6 cellular contexts compared by ENCODE assay signal in genomic region chr9:103206186-103206585, GRCh38.
DNase-seq lines count a peak whose midpoint lies in the region; ATAC-seq, FAIRE-seq and TF ChIP-seq lines count a peak whose summit lies in the region.
"Not testable (repeated sequence)": the region's sequence is repeated elsewhere in the genome, so short reads cannot be mapped to it uniquely, and the experiment has no call there.

No MANE protein-coding gene starts in this region.

- CTCF ChIA-PET in GM12878 (lab: Yijun Ruan, JAX) = not testable (repeated sequence)

- POLR2A ChIA-PET in GM12878 (lab: Charles Lee) = not testable (repeated sequence)

- not testable (repeated sequence) for H3K27me3 ChIP-seq in GM12878 (replicated peaks in 1 of 2; ENCODE audit: control insufficient read depth in 2 of 2, insufficient read depth in 2 of 2, low read length in 1 of 2); smooth muscle cell (ENCODE audit: low read depth)

- not testable (repeated sequence) for H3K9ac ChIP-seq in GM12878 (ENCODE audit: control insufficient read depth, insufficient read depth, low read length); smooth muscle cell (ENCODE audit: low read depth)

- not testable (repeated sequence) for H3K4me2 ChIP-seq in GM12878 (ENCODE audit: control insufficient read depth, insufficient read depth)
- peak overlapping the region; percentile 17 for H3K4me2 ChIP-seq in smooth muscle cell

- BruUV-seq in GM12878 (replicated peaks; lab: Mats Ljungman, UMichigan) = not testable (repeated sequence)

- H3F3A ChIP-seq in smooth muscle cell (ENCODE audit: low read depth) = not testable (repeated sequence)

- peak; percentile 9 for FAIRE-seq in GM12892 (lab: Jason Lieb, UNC)
- FAIRE-seq in GM12878 (lab: Jason Lieb, UNC) = peak; percentile 23

- TF ChIP-seq CTCF in GM12878 (IDR thresholded peaks at IDR 0.05 in 2 of 3, conservative IDR thresholded peaks at IDR 0.05 in 1 of 3; ENCODE audit: control insufficient read depth in 2 of 3, extremely low read depth in 1 of 3, insufficient read depth in 1 of 3, low read depth in 3 of 3, low read length in 3 of 3); smooth muscle cell (IDR thresholded peaks at IDR 0.05; ENCODE audit: borderline replicate concordance, insufficient read depth, poor library complexity, severe bottlenecking): not testable (repeated sequence)

- not testable (repeated sequence) for H4K20me1 ChIP-seq in GM12878 (ENCODE audit: control insufficient read depth, insufficient read depth); smooth muscle cell (ENCODE audit: low read depth)

- in situ Hi-C loops in GM12878 (cut with MboI) = not testable (repeated sequence)

- TF ChIP-seq POLR2A in GM12892 (IDR thresholded peaks at IDR 0.05; ENCODE audit: low read depth, low read length); GM12878 (IDR thresholded peaks at IDR 0.05; ENCODE audit: low read depth, low read length): not testable (repeated sequence)

- WGBS in GM12878 (ENCODE audit: insufficient coverage, insufficient replicate concordance, low lambda C conversion rate, missing lambda C conversion rate) = 56% methylated on average over 4 of the region's 6 CpGs
- whole genome bisulfite sequencing in smooth muscle cell (ENCODE audit: low lambda C conversion rate) = 50% methylated on average over 6 of the region's 6 CpGs

- H3K27ac ChIP-seq in GM12878 (ENCODE audit: control insufficient read depth, insufficient read depth); smooth muscle cell (ENCODE audit: low read depth): not testable (repeated sequence)

- not testable (repeated sequence) for H3K36me3 ChIP-seq in GM12878 (ENCODE audit: control insufficient read depth in 2 of 2, insufficient read depth in 2 of 2, low read length in 1 of 2); smooth muscle cell (ENCODE audit: low read depth)

- SMC1A ChIA-PET in GM12878 (lab: Charles Lee; ENCODE audit: uncharacterized antibody, unreplicated experiment) = interaction anchor here (0.6 kb wide), 1 partner anchor 40 kb away, joined by 4 read pairs; no protein-coding TSS in a partner anchor

- H2AFZ ChIP-seq in GM12878 (ENCODE audit: control insufficient read depth, low read depth, low read length); smooth muscle cell (ENCODE audit: low read depth): not testable (repeated sequence)

- intact Hi-C loops in GM12878 (cut with micrococcal nuclease; ENCODE audit: unreplicated experiment) = not testable (repeated sequence)

- not testable (repeated sequence) for TF ChIP-seq RAD21 in GM12878 (IDR thresholded peaks at IDR 0.05; ENCODE audit: insufficient read depth, low read depth, low read length)

- ATAC-seq in GM12878 = not testable (repeated sequence)
- peak; percentile 39 for ATAC-seq in esophagus mucosa

- not testable (repeated sequence) for H3K4me3 ChIP-seq in GM12878, smooth muscle cell

- not testable (repeated sequence) for TF ChIP-seq EP300 in GM12878 (IDR thresholded peaks at IDR 0.05; ENCODE audit: borderline replicate concordance in 1 of 2, control insufficient read depth in 1 of 2, low read depth in 2 of 2, low read length in 2 of 2)

- RAD21 ChIA-PET in GM12878 (lab: Charles Lee; ENCODE audit: unreplicated experiment) = not testable (repeated sequence)

- not testable (repeated sequence) for H3K4me1 ChIP-seq in GM12878 (ENCODE audit: control insufficient read depth, insufficient read depth, low read length); smooth muscle cell (ENCODE audit: low read depth)

- not testable (repeated sequence) for DNase-seq in GM12892 (ENCODE audit: insufficient read length); GM12878 (ENCODE audit: low read depth, low spot score); smooth muscle cell (lab: John Stamatoyannopoulos, UW; ENCODE audit: unreplicated experiment)
- DNase-seq in NCI-H524 (lab: John Stamatoyannopoulos, UW) = peak; percentile 94 to 97
- peak; percentile 83 for DNase-seq in NCI-H82 treated with DMSO at 0.1 percent for 48 hours (lab: John Stamatoyannopoulos, UW; ENCODE audit: unreplicated experiment)

- H3K79me2 ChIP-seq in GM12878 (ENCODE audit: control insufficient read depth, insufficient read depth, low read length); smooth muscle cell (ENCODE audit: low read depth): not testable (repeated sequence)

- not testable (repeated sequence) for H3K9me3 ChIP-seq in GM12878 (replicated peaks; ENCODE audit: control insufficient read depth, insufficient read depth, low read length); smooth muscle cell (replicated peaks; ENCODE audit: low read depth)
